8 cellular contexts compared by ENCODE assay signal in the genomic region with DNA sequence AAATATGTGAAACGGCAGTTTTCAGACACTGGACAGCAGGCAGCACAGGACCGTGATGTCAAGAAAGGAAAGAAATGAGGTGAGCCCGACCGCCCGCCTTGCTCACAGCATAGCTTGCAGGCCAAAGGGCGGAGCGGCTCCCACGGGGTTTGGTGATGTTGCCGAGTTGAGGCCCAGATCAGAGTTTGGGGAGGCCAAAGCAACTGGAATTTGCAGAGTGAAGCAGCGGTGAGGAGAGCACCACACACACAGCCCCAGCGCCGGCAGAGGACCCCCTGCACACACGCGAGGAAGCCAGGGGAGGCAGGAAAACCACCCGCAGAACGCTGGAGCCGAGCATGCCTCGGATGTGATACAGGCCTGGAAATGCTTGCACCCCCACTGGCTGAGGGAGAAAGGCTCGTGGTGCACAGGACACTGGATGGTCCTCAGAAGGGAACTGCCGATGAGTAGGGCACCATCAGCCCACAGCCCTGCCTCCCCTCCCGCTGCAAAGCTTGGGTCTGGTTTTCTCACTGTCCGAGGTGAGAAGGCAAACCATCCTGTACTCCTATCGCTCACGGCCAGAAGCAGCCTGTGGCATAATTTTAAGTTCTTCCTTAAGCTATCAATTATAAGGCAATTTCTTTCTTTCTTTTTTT. TPM values are rescaled to one million over a fixed set of nuclear protein-coding genes. Genes with fewer than 3 reads are reported as not detected.
"Had no signal": no experiment of that assay in that cellular context is flagged by ENCODE, and none has a peak within 500 bp of the region (broad histone marks: within the 10 kb centered on the region; RNA-seq: fewer than 3 reads in every experiment).

No MANE protein-coding gene starts in this region.

- H3K9me3 ChIP-seq: esophagus squamous epithelium had no signal

- H3K9ac ChIP-seq: parathyroid adenoma had no signal

- H3K4me3 ChIP-seq: esophagus squamous epithelium, hepatocyte had no signal

- H3K27me3 ChIP-seq: esophagus squamous epithelium, hepatocyte had no signal

- DNase-seq: activated gamma-delta T cell; activated T-cell treated with anti-CD3 and anti-CD28 coated beads, Interleukin-2, amount 50 U/mL, for 1 hour; esophagus squamous epithelium; left colon; mesendoderm; trophoblast cell had no signal

RNA-seq across cellular contexts. Expression of a gene that starts 25.7 kb away (rescaled TPM):
- total RNA-seq: hepatocyte had no signal
